1 cellular context compared by ENCODE assay signal in genomic region chr10:13417459-13418126, GRCh38.
TF ChIP-seq lines count a peak whose summit lies in the region.

No MANE protein-coding gene starts in this region.

TF ChIP-seq in K562, 482 proteins besides CTCF, POLR2A, EP300 and RAD21 (continues in another document):
- TF ChIP-seq HNRNPH1 (optimal IDR thresholded peaks at IDR 0.05; ENCODE audit: low read depth, low read length) (no peak), SNIP1 (IDR thresholded peaks at IDR 0.05; ENCODE audit: low read depth) (no peak), ARID1B (IDR thresholded peaks at IDR 0.05) (peak; percentile 78), AFF1 (IDR thresholded peaks at IDR 0.05; ENCODE audit: low read depth in 1 of 2, partially characterized antibody in 2 of 2) (no peak), FIP1L1 (IDR thresholded peaks at IDR 0.05; ENCODE audit: low read depth, low read length, poor library complexity, severe bottlenecking) (no peak), PHF20 (IDR thresholded peaks at IDR 0.05; ENCODE audit: partially characterized antibody) (no peak), DPF2 (IDR thresholded peaks at IDR 0.05) (peak; percentile 74), RBFOX2 (IDR thresholded peaks at IDR 0.05; ENCODE audit: low read depth, low read length) (peak; percentile 21; the same call in 1 of the 2 replicates), ZFPM2 (CRISPR knock-in tag; IDR thresholded peaks at IDR 0.05) (no peak), TSC22D4 (tag; IDR thresholded peaks at IDR 0.05) (no peak), CREB3 (tag; conservative IDR thresholded peaks at IDR 0.05; ENCODE audit: low read depth) (peak; percentile 36; the same call in 1 of the 2 replicates), RBM22 (IDR thresholded peaks at IDR 0.05; ENCODE audit: low read depth, low read length, poor library complexity, severe bottlenecking) (no peak), ZNF407 (IDR thresholded peaks at IDR 0.05; ENCODE audit: low read depth) (no peak), TRIM24 (IDR thresholded peaks at IDR 0.05) (peak in 1 of 2 experiments; percentile 54; a peak in 2 of 4 replicates), TFAP4 (CRISPR knock-in tag; IDR thresholded peaks at IDR 0.05; ENCODE audit: borderline replicate concordance) (peak; percentile 41; the same call in 1 of the 2 replicates), E2F6 (IDR thresholded peaks at IDR 0.05; ENCODE audit: borderline replicate concordance in 1 of 2, extremely low read depth in 1 of 2, insufficient read depth in 1 of 2, insufficient read length in 1 of 2, low read depth in 1 of 2, low read length in 1 of 2, poor library complexity in 1 of 2, severe bottlenecking in 1 of 2) (peak; percentile 51 to 88), ZNF197 (CRISPR knock-in tag; IDR thresholded peaks at IDR 0.05; ENCODE audit: low read depth) (no peak), SMAD3 (CRISPR knock-in tag; conservative IDR thresholded peaks at IDR 0.05) (no peak), HDAC8 (tag; IDR thresholded peaks at IDR 0.05) (0 out of 2 replicates have a peak, but pooled peaks have one; percentile 38), PTTG1 (tag; IDR thresholded peaks at IDR 0.05; ENCODE audit: low read depth) (no peak), IRF9 (tag; IDR thresholded peaks at IDR 0.05) (0 out of 2 replicates have a peak, but pooled peaks have one; percentile 3), BDP1 (IDR thresholded peaks at IDR 0.05; ENCODE audit: insufficient read depth, insufficient read length) (no peak), YBX1 (IDR thresholded peaks at IDR 0.05) (no peak), MGA (IDR thresholded peaks at IDR 0.05) (peak; percentile 97), SOX6 (IDR thresholded peaks at IDR 0.05) (peak; percentile 52; the same call in 1 of the 2 replicates)
